ENCODE assay signal across 8 cellular contexts in the genomic region with DNA sequence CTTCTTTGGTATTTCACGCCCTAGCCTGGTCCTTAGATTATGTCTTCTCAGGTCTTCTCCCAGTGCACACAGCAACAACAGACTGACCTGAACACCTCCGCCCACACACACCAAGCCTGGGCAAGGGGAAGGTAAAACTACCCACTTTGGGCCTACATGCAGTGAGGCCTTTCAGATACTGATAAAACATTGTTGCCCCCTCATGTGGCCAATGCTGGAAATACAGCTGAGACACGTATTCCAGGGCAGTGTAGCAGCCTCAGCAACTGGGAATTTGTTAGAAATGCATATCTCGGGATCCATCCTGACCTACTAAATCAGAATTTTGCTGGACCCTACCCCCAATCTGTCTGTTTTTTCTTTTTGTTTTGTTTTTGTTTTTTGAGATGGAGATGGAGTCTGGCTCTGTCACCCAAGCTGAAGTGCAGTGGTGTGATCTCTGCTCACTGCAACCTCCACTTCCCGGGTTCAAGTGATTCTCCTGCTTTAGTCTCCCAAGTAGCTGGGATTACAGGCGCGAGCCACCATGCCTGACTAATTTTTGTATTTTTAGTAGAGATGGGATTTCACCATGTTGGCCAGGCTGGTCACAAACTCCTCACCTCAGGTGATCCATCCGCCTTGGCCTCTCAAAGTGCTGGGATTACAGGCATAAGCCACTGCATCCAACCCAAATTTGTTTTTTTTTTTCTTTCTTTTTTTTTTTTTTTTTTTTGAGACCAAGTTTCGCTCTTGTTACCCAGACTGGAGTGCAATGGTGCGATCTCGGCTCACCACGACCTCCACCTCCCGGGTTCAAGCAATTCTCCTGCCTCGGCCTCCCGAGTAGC. TPM values are rescaled to one million over a fixed set of nuclear protein-coding genes. Genes with fewer than 3 reads are reported as not detected.
DNase-seq lines count a peak whose midpoint lies in the region; TF ChIP-seq lines count a peak whose summit lies in the region.
"Not testable (repeated sequence)": the region's sequence is repeated elsewhere in the genome, so short reads cannot be mapped to it uniquely, and the experiment has no call there.

No MANE protein-coding gene starts in this region.

- not testable (repeated sequence) for H3K27ac Mint-ChIP-seq in MCF 10A (ENCODE audit: low read depth, unreplicated experiment)

- H3K4me3 ChIP-seq in GM06990 (replicated peaks; ENCODE audit: low read depth, low read length); transverse colon: not testable (repeated sequence)

- not testable (repeated sequence) for H3K9me3 ChIP-seq in transverse colon

- not testable (repeated sequence) for H3K4me1 Mint-ChIP-seq in MCF 10A (ENCODE audit: insufficient read depth, unreplicated experiment)

- intact Hi-C loops in MCF 10A (cut with micrococcal nuclease): loop anchor here (1.0 kb wide), 1 partner anchor 114 kb away; no protein-coding TSS in a partner anchor
- intact Hi-C loops in transverse colon (cut with DNase I; ENCODE audit: low total_unique reads): not testable (repeated sequence)

- 71 to 74% methylated on average over 10 to 15 of the region's 15 CpGs for WGBS in transverse colon (ENCODE audit: low coverage in 1 of 2), 2 donors

- in situ Hi-C loops in transverse colon (cut with MboI; ENCODE audit: low pct_ligation_motif_present in 1 of 4, low pct_unique_long_range_greater_than_20kb in 1 of 4, low sequenced_read_pairs in 3 of 4): loop anchor here in 1 of 4 donors (5.0 kb wide), 1 partner anchor 115 kb away; no protein-coding TSS in a partner anchor

- H3K4me1 ChIP-seq in transverse colon: not testable (repeated sequence)

- H3K27ac ChIP-seq in transverse colon: not testable (repeated sequence)

- DNase-seq in GM06990 (ENCODE audit: extremely low read depth, insufficient read length): peak; percentile 47
- peak; percentile 95 for DNase-seq in HT-29 (ENCODE audit: low spot score)
- DNase-seq in NCI-H748 treated with DMSO at 0.1 percent for 48 hours (lab: John Stamatoyannopoulos, UW): peak; percentile 40
- peak; percentile 70 to 81 for DNase-seq in activated CD4-positive, alpha-beta T cell treated with anti-CD3 and anti-CD28 coated beads for 24 hours (ENCODE audit: low read depth in 2 of 2)
- DNase-seq in MCF 10A (ENCODE audit: unreplicated experiment): peak; percentile 89
- peak; percentile 30 to 54 for DNase-seq in hippocampal formation (lab: John Stamatoyannopoulos, UW)
- peak; percentile 77 for DNase-seq in renal cortical epithelial cell (ENCODE audit: low read depth)
- peak; percentile 85 for DNase-seq in transverse colon

- H3K27me3 Mint-ChIP-seq in MCF 10A (ENCODE audit: insufficient read depth, unreplicated experiment): not testable (repeated sequence)

- H3K9me3 Mint-ChIP-seq in MCF 10A (ENCODE audit: unreplicated experiment): not testable (repeated sequence)

- TF ChIP-seq CTCF in GM06990 (IDR thresholded peaks at IDR 0.05; ENCODE audit: insufficient read depth, low read length, poor library complexity, severe bottlenecking) (peak; percentile 77), MCF 10A (IDR thresholded peaks at IDR 0.05; ENCODE audit: unreplicated experiment) (peak; percentile 62), transverse colon (IDR thresholded peaks at IDR 0.05) (peak; percentile 75 to 85 (median 80))

- TF ChIP-seq EP300 in transverse colon (IDR thresholded peaks at IDR 0.05; ENCODE audit: low read depth): not testable (repeated sequence)

- H3K36me3 ChIP-seq in GM06990 (ENCODE audit: control insufficient read depth, insufficient read depth, low read length): peaks cover 25% of the 10 kb centered on the region
- H3K36me3 ChIP-seq in transverse colon: peaks cover 0 to 16% (median 4%) of the 10 kb centered on the region in 4 donors

- POLR2A ChIA-PET in MCF 10A (lab: Yijun Ruan, JAX): interaction anchor here (0.7 to 7.3 kb wide), 15 partner anchors 9 to 125 kb away, joined by 3 to 107 read pairs (median 5); partner anchors contain the start of genes ABCF1, MRPS18B and PPP1R10

- H3K27me3 ChIP-seq in GM06990 (replicated peaks; ENCODE audit: control insufficient read depth, insufficient read depth, low read length); transverse colon: not testable (repeated sequence)

- CTCF ChIA-PET in MCF 10A (lab: Yijun Ruan, JAX): interaction anchor here (0.7 to 3.2 kb wide), 20 partner anchors 10 to 1188 kb away, joined by 3 to 23 read pairs (median 4); partner anchors contain the start of gene ABCF1

- not testable (repeated sequence) for H3K4me3 Mint-ChIP-seq in MCF 10A (ENCODE audit: unreplicated experiment)

- peak; percentile 6 for TF ChIP-seq POLR2A in transverse colon (IDR thresholded peaks at IDR 0.05)

- H3K36me3 Mint-ChIP-seq in MCF 10A (ENCODE audit: insufficient read depth, unreplicated experiment): peaks cover 68% of the 10 kb centered on the region

- TSS peak; percentile 1 for BruUV-seq in MCF 10A (replicated peaks; lab: Mats Ljungman, UMichigan)

RNA-seq across cellular contexts. Expression of gene PPP1R10, which starts 19.5 kb away (rescaled TPM):
- 50.3 and 51.5 TPM in 2 replicates for total RNA-seq in HT-29 (2014; rRNA removed; shearing (Covaris generic))
- 103 and 209 TPM in 2 replicates for total RNA-seq in MCF 10A (2022)
- 6.1 and 30.3 TPM in 2 replicates for total RNA-seq in renal cortical epithelial cell
- 10 to 100 TPM; 35.5 to 62.5 (median 53.8) TPM for total RNA-seq in transverse colon

RNA-seq across cellular contexts. Expression of gene MRPS18B, which starts 20.1 kb away (rescaled TPM):
- total RNA-seq in HT-29 (2014; rRNA removed; shearing (Covaris generic)): 55.4 and 66.8 TPM in 2 replicates
- total RNA-seq in MCF 10A (2022) (120 and 127 TPM in 2 replicates), renal cortical epithelial cell (31.0 and 60.4 TPM in 2 replicates), transverse colon (10 to 100 TPM in 3 of 4 donors, 1 to 10 TPM in 1; 6.0 to 61.9 (median 39.4) TPM)

RNA-seq across cellular contexts. Expression of gene ABCF1, which starts 26.3 kb away (rescaled TPM):
- 57.3 and 73.4 TPM in 2 replicates for total RNA-seq in HT-29 (2014; rRNA removed; shearing (Covaris generic))
- total RNA-seq in MCF 10A (2022) (58.0 and 63.9 TPM in 2 replicates), renal cortical epithelial cell (40.1 and 77.8 TPM in 2 replicates), transverse colon (10 to 100 TPM; 33.0 to 52.0 (median 40.1) TPM)

RNA-seq across cellular contexts. Expression of gene ATAT1, which starts 29.1 kb away (rescaled TPM):
- 8.3 and 9.2 TPM in 2 replicates for total RNA-seq in HT-29 (2014; rRNA removed; shearing (Covaris generic))
- 6.4 and 8.6 TPM in 2 replicates for total RNA-seq in MCF 10A (2022)
- 7.6 and 7.8 TPM in 2 replicates for total RNA-seq in renal cortical epithelial cell
- 100 to 1,000 TPM in 1 of 4 donors, 10 to 100 TPM in 3; 10.6 to 174 (median 22.2) TPM for total RNA-seq in transverse colon

RNA-seq across cellular contexts. Expression of gene PRR3, which starts 40.4 kb away (rescaled TPM):
- 5.1 and 7.7 TPM in 2 replicates for total RNA-seq in HT-29 (2014; rRNA removed; shearing (Covaris generic))
- total RNA-seq in MCF 10A (2022) (20.0 and 26.2 TPM in 2 replicates), renal cortical epithelial cell (2.3 and 3.9 TPM in 2 replicates), transverse colon (10 to 100 TPM in 1 of 4 donors, 1 to 10 TPM in 3; 2.2 to 10.1 (median 5.0) TPM)

Comparison
In these comparisons a context has a peak if more than half of its experiments do, and no peak if none do; other contexts are left out.
1. DNase-seq: peak in every context shown above with its lines; median percentile 95 in HT-29; 89 in MCF 10A; 85 in transverse colon; 77 in renal cortical epithelial cell; 76 in activated CD4-positive, alpha-beta T cell treated with anti-CD3 and anti-CD28 coated beads for 24 hours; 47 in GM06990; 42 in hippocampal formation; 40 in NCI-H748 treated with DMSO at 0.1 percent for 48 hours.